Comparison of ENCODE assay signal across 1 cellular context in the genomic region with DNA sequence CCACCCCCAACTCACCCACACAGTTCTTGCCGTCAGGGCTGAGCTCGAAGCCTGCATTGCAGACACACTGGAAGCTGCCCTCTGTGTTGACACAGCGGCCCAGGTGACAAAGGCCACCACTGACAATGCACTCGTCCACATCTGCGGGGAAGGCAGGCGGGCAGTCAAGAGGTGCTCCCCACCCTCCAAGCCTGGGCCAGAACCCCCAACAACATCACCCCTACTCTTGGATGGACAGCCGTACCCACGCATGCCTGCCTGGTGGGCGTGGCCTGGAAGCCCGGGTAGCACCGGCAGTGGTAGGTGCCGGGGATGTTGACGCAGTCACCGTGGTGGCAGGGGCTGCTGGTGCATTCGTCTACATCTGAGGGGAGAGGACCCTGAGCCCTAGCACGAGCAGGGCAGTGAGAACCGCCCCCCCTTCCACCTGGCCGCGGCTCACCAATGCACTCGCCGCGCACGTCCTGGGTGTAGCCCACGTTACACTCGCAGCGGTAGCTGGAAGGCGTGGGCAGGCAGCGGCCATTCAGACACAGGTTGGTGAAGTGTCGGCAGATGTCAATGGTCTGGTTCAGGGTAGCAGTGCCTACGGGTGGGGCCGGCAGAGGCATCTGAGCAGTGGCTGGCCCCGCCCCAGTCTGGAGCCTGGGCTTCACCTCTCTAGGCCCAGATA.
TF ChIP-seq lines count a peak whose summit lies in the region.

No MANE protein-coding gene starts in this region.

TF ChIP-seq in HepG2, 621 proteins besides CTCF, POLR2A, EP300 and RAD21 (continued from another document and continues in another):
- TF ChIP-seq, protein P1, sequence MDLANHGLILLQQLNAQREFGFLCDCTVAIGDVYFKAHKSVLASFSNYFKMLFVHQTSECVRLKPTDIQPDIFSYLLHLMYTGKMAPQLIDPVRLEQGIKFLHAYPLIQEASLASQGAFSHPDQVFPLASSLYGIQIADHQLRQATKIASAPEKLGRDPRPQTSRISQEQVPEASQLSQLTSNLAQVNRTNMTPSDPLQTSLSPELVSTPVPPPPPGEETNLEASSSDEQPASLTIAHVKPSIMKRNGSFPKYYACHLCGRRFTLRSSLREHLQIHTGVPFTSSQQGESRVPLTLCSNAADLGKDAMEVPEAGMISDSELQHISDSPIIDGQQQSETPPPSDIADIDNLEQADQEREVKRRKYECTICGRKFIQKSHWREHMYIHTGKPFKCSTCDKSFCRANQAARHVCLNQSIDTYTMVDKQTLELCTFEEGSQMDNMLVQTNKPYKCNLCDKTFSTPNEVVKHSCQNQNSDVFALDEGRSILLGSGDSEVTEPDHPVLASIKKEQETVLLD (CRISPR knock-in tag; IDR thresholded peaks at IDR 0.05; ENCODE audit: low read depth) = no peak
- peak; percentile 19; the same call in 1 of the 2 replicates for TF ChIP-seq DPF2 (CRISPR knock-in tag; IDR thresholded peaks at IDR 0.05; ENCODE audit: borderline replicate concordance, low read depth)
- TF ChIP-seq, protein P2, sequence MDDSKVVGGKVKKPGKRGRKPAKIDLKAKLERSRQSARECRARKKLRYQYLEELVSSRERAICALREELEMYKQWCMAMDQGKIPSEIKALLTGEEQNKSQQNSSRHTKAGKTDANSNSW (CRISPR knock-in tag; IDR thresholded peaks at IDR 0.05; ENCODE audit: borderline replicate concordance) = no peak
- no peak for TF ChIP-seq ZNF510 (CRISPR knock-in tag; IDR thresholded peaks at IDR 0.05; ENCODE audit: low read depth)
- no peak for TF ChIP-seq NFIB (CRISPR knock-in tag; IDR thresholded peaks at IDR 0.05; ENCODE audit: borderline replicate concordance)
- no peak for TF ChIP-seq IRX3 (CRISPR knock-in tag; IDR thresholded peaks at IDR 0.05; ENCODE audit: borderline replicate concordance, low read depth)
- no peak for TF ChIP-seq ZNF124 (CRISPR knock-in tag; IDR thresholded peaks at IDR 0.05)
- TF ChIP-seq ZNF251 (CRISPR knock-in tag; IDR thresholded peaks at IDR 0.05) = no peak
- TF ChIP-seq DMAP1 (CRISPR knock-in tag; IDR thresholded peaks at IDR 0.05) = no peak
- no peak for TF ChIP-seq ZNF10 (CRISPR knock-in tag; IDR thresholded peaks at IDR 0.05; ENCODE audit: borderline replicate concordance, low read depth)
- TF ChIP-seq ZNF451 (CRISPR knock-in tag; IDR thresholded peaks at IDR 0.05) = no peak
- TF ChIP-seq REXO4 (CRISPR knock-in tag; IDR thresholded peaks at IDR 0.05; ENCODE audit: borderline replicate concordance) = no peak
- TF ChIP-seq FLYWCH1 (CRISPR knock-in tag; IDR thresholded peaks at IDR 0.05) = no peak
- TF ChIP-seq SMAD1 (CRISPR knock-in tag; IDR thresholded peaks at IDR 0.05; ENCODE audit: borderline replicate concordance, low read depth) = no peak
- no peak for TF ChIP-seq PRMT3 (CRISPR knock-in tag; IDR thresholded peaks at IDR 0.05; ENCODE audit: borderline replicate concordance, low read depth)
- TF ChIP-seq, protein P3, sequence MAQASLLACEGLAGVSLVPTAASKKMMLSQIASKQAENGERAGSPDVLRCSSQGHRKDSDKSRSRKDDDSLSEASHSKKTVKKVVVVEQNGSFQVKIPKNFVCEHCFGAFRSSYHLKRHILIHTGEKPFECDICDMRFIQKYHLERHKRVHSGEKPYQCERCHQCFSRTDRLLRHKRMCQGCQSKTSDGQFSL (CRISPR knock-in tag; IDR thresholded peaks at IDR 0.05) = no peak
- TF ChIP-seq, protein P4, sequence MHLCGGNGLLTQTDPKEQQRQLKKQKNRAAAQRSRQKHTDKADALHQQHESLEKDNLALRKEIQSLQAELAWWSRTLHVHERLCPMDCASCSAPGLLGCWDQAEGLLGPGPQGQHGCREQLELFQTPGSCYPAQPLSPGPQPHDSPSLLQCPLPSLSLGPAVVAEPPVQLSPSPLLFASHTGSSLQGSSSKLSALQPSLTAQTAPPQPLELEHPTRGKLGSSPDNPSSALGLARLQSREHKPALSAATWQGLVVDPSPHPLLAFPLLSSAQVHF (CRISPR knock-in tag; IDR thresholded peaks at IDR 0.05) = no peak
- no peak; the same call in 1 of the 2 replicates for TF ChIP-seq RXRA (CRISPR knock-in tag; IDR thresholded peaks at IDR 0.05)
- TF ChIP-seq, protein P5, sequence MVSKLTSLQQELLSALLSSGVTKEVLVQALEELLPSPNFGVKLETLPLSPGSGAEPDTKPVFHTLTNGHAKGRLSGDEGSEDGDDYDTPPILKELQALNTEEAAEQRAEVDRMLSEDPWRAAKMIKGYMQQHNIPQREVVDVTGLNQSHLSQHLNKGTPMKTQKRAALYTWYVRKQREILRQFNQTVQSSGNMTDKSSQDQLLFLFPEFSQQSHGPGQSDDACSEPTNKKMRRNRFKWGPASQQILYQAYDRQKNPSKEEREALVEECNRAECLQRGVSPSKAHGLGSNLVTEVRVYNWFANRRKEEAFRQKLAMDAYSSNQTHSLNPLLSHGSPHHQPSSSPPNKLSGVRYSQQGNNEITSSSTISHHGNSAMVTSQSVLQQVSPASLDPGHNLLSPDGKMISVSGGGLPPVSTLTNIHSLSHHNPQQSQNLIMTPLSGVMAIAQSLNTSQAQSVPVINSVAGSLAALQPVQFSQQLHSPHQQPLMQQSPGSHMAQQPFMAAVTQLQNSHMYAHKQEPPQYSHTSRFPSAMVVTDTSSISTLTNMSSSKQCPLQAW (CRISPR knock-in tag; IDR thresholded peaks at IDR 0.05) = no peak
- no peak for TF ChIP-seq THAP11 (CRISPR knock-in tag; IDR thresholded peaks at IDR 0.05)
- TF ChIP-seq GABPA (IDR thresholded peaks at IDR 0.05; ENCODE audit: low read depth, low read length) = no peak
- no peak for TF ChIP-seq GABPA (CRISPR knock-in tag; IDR thresholded peaks at IDR 0.05; ENCODE audit: low read depth)
- TF ChIP-seq ZNF562 (CRISPR knock-in tag; IDR thresholded peaks at IDR 0.05; ENCODE audit: borderline replicate concordance) = no peak
- TF ChIP-seq, protein P6, sequence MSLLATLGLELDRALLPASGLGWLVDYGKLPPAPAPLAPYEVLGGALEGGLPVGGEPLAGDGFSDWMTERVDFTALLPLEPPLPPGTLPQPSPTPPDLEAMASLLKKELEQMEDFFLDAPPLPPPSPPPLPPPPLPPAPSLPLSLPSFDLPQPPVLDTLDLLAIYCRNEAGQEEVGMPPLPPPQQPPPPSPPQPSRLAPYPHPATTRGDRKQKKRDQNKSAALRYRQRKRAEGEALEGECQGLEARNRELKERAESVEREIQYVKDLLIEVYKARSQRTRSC (CRISPR knock-in tag; IDR thresholded peaks at IDR 0.05; ENCODE audit: low read depth) = no peak
- peak; percentile 51 for TF ChIP-seq SAP130 (CRISPR knock-in tag; IDR thresholded peaks at IDR 0.05; ENCODE audit: low read depth)
- TF ChIP-seq, protein P7, sequence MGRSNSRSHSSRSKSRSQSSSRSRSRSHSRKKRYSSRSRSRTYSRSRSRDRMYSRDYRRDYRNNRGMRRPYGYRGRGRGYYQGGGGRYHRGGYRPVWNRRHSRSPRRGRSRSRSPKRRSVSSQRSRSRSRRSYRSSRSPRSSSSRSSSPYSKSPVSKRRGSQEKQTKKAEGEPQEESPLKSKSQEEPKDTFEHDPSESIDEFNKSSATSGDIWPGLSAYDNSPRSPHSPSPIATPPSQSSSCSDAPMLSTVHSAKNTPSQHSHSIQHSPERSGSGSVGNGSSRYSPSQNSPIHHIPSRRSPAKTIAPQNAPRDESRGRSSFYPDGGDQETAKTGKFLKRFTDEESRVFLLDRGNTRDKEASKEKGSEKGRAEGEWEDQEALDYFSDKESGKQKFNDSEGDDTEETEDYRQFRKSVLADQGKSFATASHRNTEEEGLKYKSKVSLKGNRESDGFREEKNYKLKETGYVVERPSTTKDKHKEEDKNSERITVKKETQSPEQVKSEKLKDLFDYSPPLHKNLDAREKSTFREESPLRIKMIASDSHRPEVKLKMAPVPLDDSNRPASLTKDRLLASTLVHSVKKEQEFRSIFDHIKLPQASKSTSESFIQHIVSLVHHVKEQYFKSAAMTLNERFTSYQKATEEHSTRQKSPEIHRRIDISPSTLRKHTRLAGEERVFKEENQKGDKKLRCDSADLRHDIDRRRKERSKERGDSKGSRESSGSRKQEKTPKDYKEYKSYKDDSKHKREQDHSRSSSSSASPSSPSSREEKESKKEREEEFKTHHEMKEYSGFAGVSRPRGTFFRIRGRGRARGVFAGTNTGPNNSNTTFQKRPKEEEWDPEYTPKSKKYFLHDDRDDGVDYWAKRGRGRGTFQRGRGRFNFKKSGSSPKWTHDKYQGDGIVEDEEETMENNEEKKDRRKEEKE (IDR thresholded peaks at IDR 0.05) = no peak
- TF ChIP-seq ZNF615 (CRISPR knock-in tag; IDR thresholded peaks at IDR 0.05; ENCODE audit: borderline replicate concordance) = no peak
- TF ChIP-seq ZNF790 (CRISPR knock-in tag; IDR thresholded peaks at IDR 0.05; ENCODE audit: borderline replicate concordance) = no peak
- no peak for TF ChIP-seq ZNF343 (CRISPR knock-in tag; IDR thresholded peaks at IDR 0.05)
- TF ChIP-seq ZNF558 (CRISPR knock-in tag; IDR thresholded peaks at IDR 0.05; ENCODE audit: borderline replicate concordance) = no peak
- TF ChIP-seq MEIS2 (CRISPR knock-in tag; IDR thresholded peaks at IDR 0.05) = no peak
- TF ChIP-seq ZNF550 (CRISPR knock-in tag; IDR thresholded peaks at IDR 0.05; ENCODE audit: borderline replicate concordance) = no peak
- no peak for TF ChIP-seq SMYD3 (CRISPR knock-in tag; IDR thresholded peaks at IDR 0.05)
- TF ChIP-seq, protein P8, sequence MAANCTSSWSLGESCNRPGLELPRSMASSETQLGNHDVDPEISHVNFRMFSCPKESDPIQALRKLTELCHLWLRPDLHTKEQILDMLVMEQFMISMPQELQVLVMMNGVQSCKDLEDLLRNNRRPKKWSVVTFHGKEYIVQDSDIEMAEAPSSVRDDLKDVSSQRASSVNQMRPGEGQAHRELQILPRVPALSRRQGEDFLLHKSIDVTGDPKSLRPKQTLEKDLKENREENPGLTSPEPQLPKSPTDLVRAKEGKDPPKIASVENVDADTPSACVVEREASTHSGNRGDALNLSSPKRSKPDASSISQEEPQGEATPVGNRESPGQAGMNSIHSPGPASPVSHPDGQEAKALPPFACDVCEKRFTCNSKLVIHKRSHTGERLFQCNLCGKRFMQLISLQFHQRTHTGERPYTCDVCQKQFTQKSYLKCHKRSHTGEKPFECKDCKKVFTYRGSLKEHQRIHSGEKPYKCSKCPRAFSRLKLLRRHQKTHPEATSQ (CRISPR knock-in tag; IDR thresholded peaks at IDR 0.05; ENCODE audit: borderline replicate concordance) = no peak
- no peak for TF ChIP-seq ELF3 (CRISPR knock-in tag; IDR thresholded peaks at IDR 0.05)
- no peak for TF ChIP-seq LCORL (IDR thresholded peaks at IDR 0.05)
- TF ChIP-seq LCORL (CRISPR knock-in tag; IDR thresholded peaks at IDR 0.05) = peak; percentile 29; the same call in 1 of the 2 replicates
- no peak for TF ChIP-seq ZNF766 (CRISPR knock-in tag; IDR thresholded peaks at IDR 0.05; ENCODE audit: borderline replicate concordance)
- no peak; the same call in 1 of the 2 replicates for TF ChIP-seq TMF1 (CRISPR knock-in tag; IDR thresholded peaks at IDR 0.05; ENCODE audit: low read depth)
- TF ChIP-seq, protein P9, sequence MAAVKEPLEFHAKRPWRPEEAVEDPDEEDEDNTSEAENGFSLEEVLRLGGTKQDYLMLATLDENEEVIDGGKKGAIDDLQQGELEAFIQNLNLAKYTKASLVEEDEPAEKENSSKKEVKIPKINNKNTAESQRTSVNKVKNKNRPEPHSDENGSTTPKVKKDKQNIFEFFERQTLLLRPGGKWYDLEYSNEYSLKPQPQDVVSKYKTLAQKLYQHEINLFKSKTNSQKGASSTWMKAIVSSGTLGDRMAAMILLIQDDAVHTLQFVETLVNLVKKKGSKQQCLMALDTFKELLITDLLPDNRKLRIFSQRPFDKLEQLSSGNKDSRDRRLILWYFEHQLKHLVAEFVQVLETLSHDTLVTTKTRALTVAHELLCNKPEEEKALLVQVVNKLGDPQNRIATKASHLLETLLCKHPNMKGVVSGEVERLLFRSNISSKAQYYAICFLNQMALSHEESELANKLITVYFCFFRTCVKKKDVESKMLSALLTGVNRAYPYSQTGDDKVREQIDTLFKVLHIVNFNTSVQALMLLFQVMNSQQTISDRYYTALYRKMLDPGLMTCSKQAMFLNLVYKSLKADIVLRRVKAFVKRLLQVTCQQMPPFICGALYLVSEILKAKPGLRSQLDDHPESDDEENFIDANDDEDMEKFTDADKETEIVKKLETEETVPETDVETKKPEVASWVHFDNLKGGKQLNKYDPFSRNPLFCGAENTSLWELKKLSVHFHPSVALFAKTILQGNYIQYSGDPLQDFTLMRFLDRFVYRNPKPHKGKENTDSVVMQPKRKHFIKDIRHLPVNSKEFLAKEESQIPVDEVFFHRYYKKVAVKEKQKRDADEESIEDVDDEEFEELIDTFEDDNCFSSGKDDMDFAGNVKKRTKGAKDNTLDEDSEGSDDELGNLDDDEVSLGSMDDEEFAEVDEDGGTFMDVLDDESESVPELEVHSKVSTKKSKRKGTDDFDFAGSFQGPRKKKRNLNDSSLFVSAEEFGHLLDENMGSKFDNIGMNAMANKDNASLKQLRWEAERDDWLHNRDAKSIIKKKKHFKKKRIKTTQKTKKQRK (IDR thresholded peaks at IDR 0.05; ENCODE audit: low read length) = no peak
- TF ChIP-seq, protein P10, sequence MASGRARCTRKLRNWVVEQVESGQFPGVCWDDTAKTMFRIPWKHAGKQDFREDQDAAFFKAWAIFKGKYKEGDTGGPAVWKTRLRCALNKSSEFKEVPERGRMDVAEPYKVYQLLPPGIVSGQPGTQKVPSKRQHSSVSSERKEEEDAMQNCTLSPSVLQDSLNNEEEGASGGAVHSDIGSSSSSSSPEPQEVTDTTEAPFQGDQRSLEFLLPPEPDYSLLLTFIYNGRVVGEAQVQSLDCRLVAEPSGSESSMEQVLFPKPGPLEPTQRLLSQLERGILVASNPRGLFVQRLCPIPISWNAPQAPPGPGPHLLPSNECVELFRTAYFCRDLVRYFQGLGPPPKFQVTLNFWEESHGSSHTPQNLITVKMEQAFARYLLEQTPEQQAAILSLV (CRISPR knock-in tag; IDR thresholded peaks at IDR 0.05; ENCODE audit: borderline replicate concordance) = no peak
- no peak for TF ChIP-seq PHF20 (CRISPR knock-in tag; IDR thresholded peaks at IDR 0.05)
- no peak for TF ChIP-seq TRIM24 (CRISPR knock-in tag; IDR thresholded peaks at IDR 0.05)
- TF ChIP-seq MIER2 (CRISPR knock-in tag; IDR thresholded peaks at IDR 0.05) = no peak
- TF ChIP-seq, protein P11, sequence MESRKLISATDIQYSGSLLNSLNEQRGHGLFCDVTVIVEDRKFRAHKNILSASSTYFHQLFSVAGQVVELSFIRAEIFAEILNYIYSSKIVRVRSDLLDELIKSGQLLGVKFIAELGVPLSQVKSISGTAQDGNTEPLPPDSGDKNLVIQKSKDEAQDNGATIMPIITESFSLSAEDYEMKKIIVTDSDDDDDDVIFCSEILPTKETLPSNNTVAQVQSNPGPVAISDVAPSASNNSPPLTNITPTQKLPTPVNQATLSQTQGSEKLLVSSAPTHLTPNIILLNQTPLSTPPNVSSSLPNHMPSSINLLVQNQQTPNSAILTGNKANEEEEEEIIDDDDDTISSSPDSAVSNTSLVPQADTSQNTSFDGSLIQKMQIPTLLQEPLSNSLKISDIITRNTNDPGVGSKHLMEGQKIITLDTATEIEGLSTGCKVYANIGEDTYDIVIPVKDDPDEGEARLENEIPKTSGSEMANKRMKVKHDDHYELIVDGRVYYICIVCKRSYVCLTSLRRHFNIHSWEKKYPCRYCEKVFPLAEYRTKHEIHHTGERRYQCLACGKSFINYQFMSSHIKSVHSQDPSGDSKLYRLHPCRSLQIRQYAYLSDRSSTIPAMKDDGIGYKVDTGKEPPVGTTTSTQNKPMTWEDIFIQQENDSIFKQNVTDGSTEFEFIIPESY (CRISPR knock-in tag; IDR thresholded peaks at IDR 0.05) = peak; percentile 83
- no peak for TF ChIP-seq ATF1 (CRISPR knock-in tag; IDR thresholded peaks at IDR 0.05)
- TF ChIP-seq ZNF382 (CRISPR knock-in tag; IDR thresholded peaks at IDR 0.05; ENCODE audit: borderline replicate concordance) = no peak
- TF ChIP-seq ZNF460 (CRISPR knock-in tag; IDR thresholded peaks at IDR 0.05; ENCODE audit: borderline replicate concordance) = no peak
- no peak for TF ChIP-seq MTF1 (CRISPR knock-in tag; IDR thresholded peaks at IDR 0.05)
- 0 out of 2 replicates have a peak, but pooled peaks have one; percentile 7 for TF ChIP-seq FOXO1 (CRISPR knock-in tag; IDR thresholded peaks at IDR 0.05)
- TF ChIP-seq MIXL1 (CRISPR knock-in tag; IDR thresholded peaks at IDR 0.05) = no peak
- TF ChIP-seq ZIK1 (CRISPR knock-in tag; IDR thresholded peaks at IDR 0.05; ENCODE audit: borderline replicate concordance, low read depth) = no peak
